Comparison of ENCODE assay signal across 11 cellular contexts in the genomic region with DNA sequence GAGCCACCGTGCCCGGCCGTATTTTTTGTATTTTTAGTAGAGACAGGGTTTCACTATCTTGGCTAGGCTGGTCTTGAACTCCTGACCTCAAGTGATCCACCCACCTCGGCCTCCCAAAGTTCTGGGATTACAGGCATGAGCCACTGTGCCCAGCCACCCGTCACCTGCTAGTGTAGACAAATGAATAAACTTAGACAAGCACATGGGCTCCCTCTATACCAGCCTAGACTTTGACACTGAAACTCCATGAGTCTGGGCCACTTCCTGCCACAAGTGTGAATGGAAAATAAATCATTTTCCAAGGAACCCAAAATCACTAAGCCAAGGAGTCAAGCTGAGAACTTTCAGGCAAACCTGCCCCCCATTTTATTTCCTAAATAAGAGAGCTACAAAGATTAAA. TPM values are rescaled to one million over a fixed set of nuclear protein-coding genes. Genes with fewer than 3 reads are reported as not detected.
DNase-seq lines count a peak whose midpoint lies in the region; ATAC-seq lines count a peak whose summit lies in the region.
"Had no signal": no experiment of that assay in that cellular context is flagged by ENCODE, and none has a peak within 500 bp of the region (broad histone marks: within the 10 kb centered on the region; RNA-seq: fewer than 3 reads in every experiment).

No MANE protein-coding gene starts in this region.

- peaks cover 6% of the 10 kb centered on the region for H3K9me3 Mint-ChIP-seq in activated CD8-positive, alpha-beta memory T cell treated with anti-CD3 and anti-CD28 coated beads, Interleukin-2, amount 10 ng/mL, durations not matched to agents 7 days and 5 days (ENCODE audit: low read depth)
- H3K9me3 Mint-ChIP-seq in activated CD4-positive, alpha-beta memory T cell treated with anti-CD3 and anti-CD28 coated beads for 36 hours: peaks cover 6% of the 10 kb centered on the region
- peaks cover 9 to 13% of the 10 kb centered on the region in 2 donors for H3K9me3 Mint-ChIP-seq in stimulated activated naive CD8-positive, alpha-beta T cell treated with anti-CD3 and anti-CD28 coated beads, Interleukin-15, amount 100 ng/mL, for 72 hours

- no peak overlapping the region for H2BK120ac ChIP-seq in trophoblast cell (ENCODE audit: insufficient read depth, low read length, poor library complexity)

- H3K23ac ChIP-seq in trophoblast cell (ENCODE audit: low read length): no peak overlapping the region

- H3K18ac ChIP-seq in trophoblast cell (ENCODE audit: low read length): no peak overlapping the region

- no peaks in the 10 kb centered on the region for H3K27me3 Mint-ChIP-seq in activated CD8-positive, alpha-beta memory T cell treated with anti-CD3 and anti-CD28 coated beads, Interleukin-2, amount 10 ng/mL, durations not matched to agents 7 days and 5 days
- H3K27me3 Mint-ChIP-seq in activated CD4-positive, alpha-beta memory T cell treated with anti-CD3 and anti-CD28 coated beads for 36 hours: no peaks in the 10 kb centered on the region
- no peaks in the 10 kb centered on the region for H3K27me3 Mint-ChIP-seq in stimulated activated naive CD8-positive, alpha-beta T cell treated with anti-CD3 and anti-CD28 coated beads, Interleukin-15, amount 100 ng/mL, for 72 hours

- peak overlapping the region; percentile 94 for H3K27ac Mint-ChIP-seq in activated CD8-positive, alpha-beta memory T cell treated with anti-CD3 and anti-CD28 coated beads, Interleukin-2, amount 10 ng/mL, durations not matched to agents 7 days and 5 days
- peak overlapping the region; percentile 85 for H3K27ac Mint-ChIP-seq in activated CD4-positive, alpha-beta memory T cell treated with anti-CD3 and anti-CD28 coated beads for 36 hours
- peak overlapping the region; percentile 61 to 93 for H3K27ac Mint-ChIP-seq in stimulated activated naive CD8-positive, alpha-beta T cell treated with anti-CD3 and anti-CD28 coated beads, Interleukin-15, amount 100 ng/mL, for 72 hours
- H3K27ac Mint-ChIP-seq: mesothelial cell of epicardium had no signal

- no peaks in the 10 kb centered on the region for H3K9me3 ChIP-seq in esophagus (ENCODE audit: control insufficient read depth in 2 of 2, insufficient read depth in 1 of 2, low read depth in 1 of 2, low read length in 1 of 2)
- H3K9me3 ChIP-seq in trophoblast cell (ENCODE audit: insufficient read depth, low read depth, low read length): no peaks in the 10 kb centered on the region
- H3K9me3 ChIP-seq: right lobe of liver had no signal

- no peak overlapping the region for H2BK12ac ChIP-seq in trophoblast cell (ENCODE audit: low read length)

- no peak overlapping the region for H2BK5ac ChIP-seq in trophoblast cell (ENCODE audit: low read depth, low read length, poor library complexity)

- no peak overlapping the region for H2AFZ ChIP-seq in trophoblast cell (ENCODE audit: insufficient read depth, low read length, poor library complexity)

- no peak overlapping the region for H3K4me2 ChIP-seq in trophoblast cell (ENCODE audit: low read length)

- H3K27me3 ChIP-seq in esophagus (ENCODE audit: control insufficient read depth in 1 of 2, insufficient read depth in 2 of 2, low read length in 2 of 2) (no peaks in the 10 kb centered on the region), trophoblast cell (ENCODE audit: insufficient read depth, low read length) (no peaks in the 10 kb centered on the region)
- H3K27me3 ChIP-seq: right lobe of liver had no signal

- peaks cover 17% of the 10 kb centered on the region for H3K36me3 Mint-ChIP-seq in activated CD8-positive, alpha-beta memory T cell treated with anti-CD3 and anti-CD28 coated beads, Interleukin-2, amount 10 ng/mL, durations not matched to agents 7 days and 5 days
- peaks cover 19% of the 10 kb centered on the region for H3K36me3 Mint-ChIP-seq in activated CD4-positive, alpha-beta memory T cell treated with anti-CD3 and anti-CD28 coated beads for 36 hours

- no peak overlapping the region for H4K8ac ChIP-seq in trophoblast cell (ENCODE audit: low read depth, low read length)

- no peak for ATAC-seq in activated CD8-positive, alpha-beta memory T cell treated with anti-CD3 and anti-CD28 coated beads, Interleukin-2, amount 10 ng/mL, durations not matched to agents 7 days and 5 days
- ATAC-seq in stimulated activated naive CD8-positive, alpha-beta T cell treated with anti-CD3 and anti-CD28 coated beads, Interleukin-15, amount 100 ng/mL, for 72 hours: no peak
- ATAC-seq in GM21528 (IDR thresholded peaks at IDR 0.05; ENCODE audit: low FRiP score, unreplicated experiment): no peak

- no peaks in the 10 kb centered on the region for H3K4me1 ChIP-seq in esophagus (ENCODE audit: control insufficient read depth in 2 of 2, insufficient read depth in 2 of 2, low read length in 1 of 2)
- H3K4me1 ChIP-seq in trophoblast cell (ENCODE audit: control insufficient read depth in 1 of 2, insufficient read depth in 2 of 2, low read length in 2 of 2): peaks cover 7% of the 10 kb centered on the region in 2 experiments

- no peak overlapping the region for H3K14ac ChIP-seq in trophoblast cell (ENCODE audit: low read length)

- H3K79me1 ChIP-seq in trophoblast cell (ENCODE audit: low read length): no peaks in the 10 kb centered on the region

- no peak for DNase-seq in activated CD8-positive, alpha-beta memory T cell treated with anti-CD3 and anti-CD28 coated beads, Interleukin-2, amount 10 ng/mL, durations not matched to agents 7 days and 5 days
- DNase-seq in activated CD8-positive, alpha-beta memory T cell treated with anti-CD3 and anti-CD28 coated beads, Interleukin-2, amount 50 U/mL, for 4 hours: no peak
- DNase-seq in activated CD4-positive, alpha-beta memory T cell treated with anti-CD3 and anti-CD28 coated beads for 36 hours: peak; percentile 60
- no peak for DNase-seq in stimulated activated naive CD8-positive, alpha-beta T cell treated with anti-CD3 and anti-CD28 coated beads, Interleukin-15, amount 100 ng/mL, for 72 hours
- DNase-seq in trophoblast cell (no peak), NCI-H82 (lab: John Stamatoyannopoulos, UW) (no peak)
- DNase-seq: NCI-H1930 had no signal

- POLR2A ChIA-PET in activated CD4-positive, alpha-beta memory T cell treated with anti-CD3 and anti-CD28 coated beads for 36 hours (lab: Charles Lee): interaction anchor here (0.6 to 2.7 kb wide), 7 partner anchors 27 to 136 kb away, joined by 3 to 31 read pairs (median 8); a partner anchor contains a TSS

- H3K4me1 Mint-ChIP-seq in activated CD8-positive, alpha-beta memory T cell treated with anti-CD3 and anti-CD28 coated beads, Interleukin-2, amount 10 ng/mL, durations not matched to agents 7 days and 5 days: peaks cover 52% of the 10 kb centered on the region
- H3K4me1 Mint-ChIP-seq in activated CD4-positive, alpha-beta memory T cell treated with anti-CD3 and anti-CD28 coated beads for 36 hours (ENCODE audit: low read depth): peaks cover 47% of the 10 kb centered on the region
- peaks cover 59% of the 10 kb centered on the region for H3K4me1 Mint-ChIP-seq in stimulated activated naive CD8-positive, alpha-beta T cell treated with anti-CD3 and anti-CD28 coated beads, Interleukin-15, amount 100 ng/mL, for 72 hours

- no peaks in the 10 kb centered on the region for H3K79me2 ChIP-seq in trophoblast cell (ENCODE audit: control insufficient read depth, insufficient read depth, low read length, poor library complexity)

- CTCF ChIA-PET in activated CD8-positive, alpha-beta memory T cell treated with anti-CD3 and anti-CD28 coated beads, Interleukin-2, amount 10 ng/mL, durations not matched to agents 7 days and 5 days (lab: Charles Lee): interaction anchor here (0.8 to 8.0 kb wide), 6 partner anchors 11 to 122 kb away, joined by 3 to 108 read pairs (median 12); a partner anchor contains a TSS
- CTCF ChIA-PET in activated CD4-positive, alpha-beta memory T cell treated with anti-CD3 and anti-CD28 coated beads for 36 hours (lab: Charles Lee): interaction anchor here (0.6 to 3.6 kb wide), 9 partner anchors 26 to 759 kb away, joined by 3 to 18 read pairs (median 4); a partner anchor contains a TSS

- H3K9ac ChIP-seq in trophoblast cell (ENCODE audit: low read length): no peak overlapping the region

- H3K4me3 Mint-ChIP-seq in activated CD8-positive, alpha-beta memory T cell treated with anti-CD3 and anti-CD28 coated beads, Interleukin-2, amount 10 ng/mL, durations not matched to agents 7 days and 5 days: no peak overlapping the region
- no peak overlapping the region for H3K4me3 Mint-ChIP-seq in activated CD4-positive, alpha-beta memory T cell treated with anti-CD3 and anti-CD28 coated beads for 36 hours
- H3K4me3 Mint-ChIP-seq in stimulated activated naive CD8-positive, alpha-beta T cell treated with anti-CD3 and anti-CD28 coated beads, Interleukin-15, amount 100 ng/mL, for 72 hours: peak overlapping the region in 1 of 2 donors; percentile 19
- H3K4me3 Mint-ChIP-seq: mesothelial cell of epicardium had no signal

- H4K12ac ChIP-seq in trophoblast cell (ENCODE audit: low read depth, low read length): no peak overlapping the region

- intact Hi-C loops in activated CD4-positive, alpha-beta memory T cell treated with anti-CD3 and anti-CD28 coated beads for 36 hours (cut with micrococcal nuclease): loop anchor here (1.0 to 10.0 kb wide), 7 partner anchors 27 to 162 kb away; a partner anchor contains a TSS

- no peak overlapping the region for H3K4me3 ChIP-seq in esophagus (ENCODE audit: low read depth in 1 of 2, low read length in 2 of 2)
- H3K4me3 ChIP-seq in trophoblast cell (ENCODE audit: low read depth, low read length): no peak overlapping the region
- H3K4me3 ChIP-seq: right lobe of liver had no signal

- no peak overlapping the region for H2AK5ac ChIP-seq in trophoblast cell (ENCODE audit: low read length)

- H4K91ac ChIP-seq in trophoblast cell (ENCODE audit: low read depth, low read length): no peak overlapping the region

- 77 to 78% methylated on average over 5 of the region's 5 CpGs for WGBS in esophagus, 2 donors
- WGBS in trophoblast cell (ENCODE audit: extremely low coverage, insufficient coverage, insufficient read length): no CpG with 5 or more reads among the region's 5 CpGs

- no peaks in the 10 kb centered on the region for H3K36me3 ChIP-seq in esophagus (ENCODE audit: control insufficient read depth in 2 of 2, insufficient read depth in 2 of 2, low read length in 1 of 2)
- peaks cover 2% of the 10 kb centered on the region in 2 experiments for H3K36me3 ChIP-seq in trophoblast cell (ENCODE audit: control insufficient read depth in 1 of 2, insufficient read depth in 2 of 2, low read length in 2 of 2)
- H3K36me3 ChIP-seq: right lobe of liver had no signal

- H3K4ac ChIP-seq in trophoblast cell (ENCODE audit: low read depth, low read length): no peak overlapping the region

- H3K27ac ChIP-seq in esophagus (ENCODE audit: low read depth in 2 of 2, low read length in 1 of 2) (peak overlapping the region; percentile 66 to 86), trophoblast cell (ENCODE audit: low read depth, low read length) (no peak overlapping the region)
- H3K27ac ChIP-seq: right lobe of liver had no signal

RNA-seq across cellular contexts. Expression of a gene that starts 27.0 kb away (rescaled TPM):
- 1,000 to 10,000 TPM; 3,114 to 3,198 TPM for total RNA-seq in activated CD8-positive, alpha-beta memory T cell treated with anti-CD3 and anti-CD28 coated beads, Interleukin-2, amount 10 ng/mL, durations not matched to agents 7 days and 5 days
- 1,000 to 10,000 TPM; 3,227 to 3,264 TPM for total RNA-seq in activated CD4-positive, alpha-beta memory T cell treated with anti-CD3 and anti-CD28 coated beads for 36 hours
- 1,000 to 10,000 TPM; 5,857 to 6,692 TPM for polyA plus RNA-seq in esophagus
- polyA plus RNA-seq in trophoblast cell (2013): 3,985 and 4,109 TPM in 2 replicates

RNA-seq across cellular contexts. Expression of a gene that starts 50.2 kb away (rescaled TPM):
- total RNA-seq in activated CD8-positive, alpha-beta memory T cell treated with anti-CD3 and anti-CD28 coated beads, Interleukin-2, amount 10 ng/mL, durations not matched to agents 7 days and 5 days: 10 to 100 TPM; 23.5 to 28.4 TPM
- 10 to 100 TPM; 14.6 to 15.3 TPM for total RNA-seq in activated CD4-positive, alpha-beta memory T cell treated with anti-CD3 and anti-CD28 coated beads for 36 hours
- polyA plus RNA-seq in esophagus: 1 to 10 TPM; 2.2 to 3.1 TPM
- polyA plus RNA-seq in trophoblast cell (2013): 8.9 and 9.3 TPM in 2 replicates
